In genomic region chr5:757346-757930, GRCh38 we compare ENCODE assay signal across 12 cellular contexts. TPM values are rescaled to one million over a fixed set of nuclear protein-coding genes. Genes with fewer than 3 reads are reported as not detected.
A peak's percentile ranks its signal among the peaks of the same experiment; 100 is the strongest.
DNase-seq lines count a peak whose midpoint lies in the region; ATAC-seq and TF ChIP-seq lines count a peak whose summit lies in the region.
"Had no signal": no experiment of that assay in that cellular context is flagged by ENCODE, and none has a peak within 500 bp of the region (broad histone marks: within the 10 kb centered on the region; RNA-seq: fewer than 3 reads in every experiment).

No MANE protein-coding gene starts in this region.

- H3K27ac ChIP-seq in CD8-positive, alpha-beta memory T cell (ENCODE audit: low read depth, low read length) = no peak overlapping the region
- H3K27ac ChIP-seq in Karpas-422 (ENCODE audit: low read length) (no peak overlapping the region), heart right ventricle (peak overlapping the region in 9 of 10 donors; percentile 57 to 89 (median 83)), trophoblast cell (ENCODE audit: low read depth, low read length) (no peak overlapping the region), brain microvascular endothelial cell (no peak overlapping the region)
- H3K27ac ChIP-seq: body of pancreas had no signal

- no peaks in the 10 kb centered on the region for H3K27me3 ChIP-seq in CD8-positive, alpha-beta memory T cell (ENCODE audit: insufficient read depth, low read length, poor library complexity, severe bottlenecking)
- H3K27me3 ChIP-seq in Karpas-422 (ENCODE audit: low read length) (no peaks in the 10 kb centered on the region), heart right ventricle (no peaks in the 10 kb centered on the region), trophoblast cell (ENCODE audit: insufficient read depth, low read length) (no peaks in the 10 kb centered on the region), brain microvascular endothelial cell (replicated peaks) (peaks cover 2% of the 10 kb centered on the region)
- H3K27me3 ChIP-seq: body of pancreas had no signal

- H2AFZ ChIP-seq in Karpas-422 (ENCODE audit: low read length) (no peak overlapping the region), trophoblast cell (ENCODE audit: insufficient read depth, low read length, poor library complexity) (no peak overlapping the region)

- no peak overlapping the region for H3K4me3 ChIP-seq in CD8-positive, alpha-beta memory T cell (ENCODE audit: low read length)
- H3K4me3 ChIP-seq in Karpas-422 (ENCODE audit: low read length) (no peak overlapping the region), heart right ventricle (no peak overlapping the region), trophoblast cell (ENCODE audit: low read depth, low read length) (no peak overlapping the region), brain microvascular endothelial cell (ENCODE audit: low read depth, low read length) (no peak overlapping the region)
- H3K4me3 ChIP-seq: body of pancreas had no signal

- no peak overlapping the region for H3K23ac ChIP-seq in trophoblast cell (ENCODE audit: low read length)

- H3K9me3 Mint-ChIP-seq in CD8-positive, alpha-beta memory T cell = no peaks in the 10 kb centered on the region
- H3K9me3 Mint-ChIP-seq: naive thymus-derived CD4-positive, alpha-beta T cell had no signal

- no peaks in the 10 kb centered on the region for H3K9me2 ChIP-seq in Karpas-422 (replicated peaks; ENCODE audit: insufficient read depth, low read length)

- no peak overlapping the region for H4K8ac ChIP-seq in trophoblast cell (ENCODE audit: low read depth, low read length)

- no peaks in the 10 kb centered on the region for H3K36me3 ChIP-seq in CD8-positive, alpha-beta memory T cell (ENCODE audit: insufficient read depth, low read length)
- no peaks in the 10 kb centered on the region for H3K36me3 ChIP-seq in Karpas-422 (ENCODE audit: insufficient read depth, low read length)
- no peaks in the 10 kb centered on the region for H3K36me3 ChIP-seq in heart right ventricle
- H3K36me3 ChIP-seq in trophoblast cell (ENCODE audit: control insufficient read depth in 1 of 2, insufficient read depth in 2 of 2, low read length in 2 of 2) = no peaks in the 10 kb centered on the region
- H3K36me3 ChIP-seq in brain microvascular endothelial cell (replicated peaks) = no peaks in the 10 kb centered on the region

- no peaks in the 10 kb centered on the region for H3K79me1 ChIP-seq in trophoblast cell (ENCODE audit: low read length)

- in situ Hi-C loops in brain microvascular endothelial cell (cut with HindIII; ENCODE audit: low pct_ligation_motif_present, low sequenced_read_pairs) = no loop called here

- TF ChIP-seq CTCF in heart right ventricle (IDR thresholded peaks at IDR 0.05) (no peak), brain microvascular endothelial cell (IDR thresholded peaks at IDR 0.05; ENCODE audit: low read depth, low read length, missing control alignments) (no peak)

- peak overlapping the region in 7 of 8 donors; percentile 27 to 97 (median 47) for H3K27ac Mint-ChIP-seq in CD8-positive, alpha-beta memory T cell

- no peaks in the 10 kb centered on the region for H3K36me3 Mint-ChIP-seq in CD8-positive, alpha-beta memory T cell
- H3K36me3 Mint-ChIP-seq: naive thymus-derived CD4-positive, alpha-beta T cell had no signal

- no peak overlapping the region for H2BK12ac ChIP-seq in trophoblast cell (ENCODE audit: low read length)

- H3K9ac ChIP-seq in Karpas-422 (ENCODE audit: low read length) (no peak overlapping the region), trophoblast cell (ENCODE audit: low read length) (peak overlapping the region; percentile 0)

- H3K4me3 Mint-ChIP-seq in CD8-positive, alpha-beta memory T cell = no peak overlapping the region
- H3K4me3 Mint-ChIP-seq: naive thymus-derived CD4-positive, alpha-beta T cell had no signal

- no peak overlapping the region for H3K4ac ChIP-seq in trophoblast cell (ENCODE audit: low read depth, low read length)

- intact Hi-C loops in heart right ventricle (cut with DNase I) = loop anchor here in 8 of 10 donors (5.0 to 10.0 kb wide), 5 partner anchors 85 to 135 kb away; partner anchors contain the start of genes BRD9 (in 1 of the 8) and TRIP13 (in 1 of the 8)

- peaks cover 7 to 20% (median 14%) of the 10 kb centered on the region in 3 donors for H3K4me1 Mint-ChIP-seq in CD8-positive, alpha-beta memory T cell

- CTCF ChIA-PET in CD8-positive, alpha-beta memory T cell (lab: Charles Lee) = no interaction called here

- H3K4me2 ChIP-seq in Karpas-422 (ENCODE audit: low read depth, low read length, poor library complexity, severe bottlenecking) (no peak overlapping the region), trophoblast cell (ENCODE audit: low read length) (no peak overlapping the region)

- no peak for DNase-seq in CD8-positive, alpha-beta memory T cell
- DNase-seq in Karpas-422 (peak; percentile 29), heart right ventricle (no peak), trophoblast cell (peak; percentile 2 to 57), brain microvascular endothelial cell (no peak), SW 1271 (lab: John Stamatoyannopoulos, UW) (no peak), DMS114 treated with DMSO at 0.1 percent for 48 hours (lab: John Stamatoyannopoulos, UW; ENCODE audit: unreplicated experiment) (no peak)
- DNase-seq: PC-3, T1000 had no signal

- H2AK5ac ChIP-seq in trophoblast cell (ENCODE audit: low read length) = no peak overlapping the region

- no peak overlapping the region for H3K18ac ChIP-seq in trophoblast cell (ENCODE audit: low read length)

- no peaks in the 10 kb centered on the region for H4K20me1 ChIP-seq in Karpas-422 (ENCODE audit: insufficient read depth, low read depth, low read length)

- H4K12ac ChIP-seq in trophoblast cell (ENCODE audit: low read depth, low read length) = no peak overlapping the region

- ATAC-seq in heart right ventricle (peak in 5 of 8 donors; percentile 0 to 12 (median 2)), GM21423 (IDR thresholded peaks at IDR 0.05; ENCODE audit: unreplicated experiment) (no peak)
- ATAC-seq: body of pancreas; naive thymus-derived CD4-positive, alpha-beta T cell; PC-3 had no signal

- H3K27me3 Mint-ChIP-seq in CD8-positive, alpha-beta memory T cell = peaks cover 0 to 2% of the 10 kb centered on the region in 2 donors
- H3K27me3 Mint-ChIP-seq: naive thymus-derived CD4-positive, alpha-beta T cell had no signal

- H2BK5ac ChIP-seq in trophoblast cell (ENCODE audit: low read depth, low read length, poor library complexity) = no peak overlapping the region

- H3K14ac ChIP-seq in trophoblast cell (ENCODE audit: low read length) = no peak overlapping the region

- H3K4me1 ChIP-seq in CD8-positive, alpha-beta memory T cell (ENCODE audit: insufficient read depth, low read length) = peaks cover 11% of the 10 kb centered on the region
- H3K4me1 ChIP-seq in Karpas-422 (ENCODE audit: low read length) (peaks cover 5% of the 10 kb centered on the region), heart right ventricle (peaks cover 23 to 52% (median 38%) of the 10 kb centered on the region in 9 donors), trophoblast cell (ENCODE audit: control insufficient read depth in 1 of 2, insufficient read depth in 2 of 2, low read length in 2 of 2) (peaks cover 5 to 6% of the 10 kb centered on the region in 2 experiments)

- H2BK120ac ChIP-seq in trophoblast cell (ENCODE audit: insufficient read depth, low read length, poor library complexity) = no peak overlapping the region

- H3K79me2 ChIP-seq in Karpas-422 (ENCODE audit: low read length) (no peaks in the 10 kb centered on the region), trophoblast cell (ENCODE audit: control insufficient read depth, insufficient read depth, low read length, poor library complexity) (no peaks in the 10 kb centered on the region)

- H3K9me3 ChIP-seq in CD8-positive, alpha-beta memory T cell (ENCODE audit: low read length) = no peaks in the 10 kb centered on the region
- H3K9me3 ChIP-seq in Karpas-422 (ENCODE audit: low read length) (no peaks in the 10 kb centered on the region), heart right ventricle (no peaks in the 10 kb centered on the region), trophoblast cell (ENCODE audit: insufficient read depth, low read depth, low read length) (peaks cover 15% of the 10 kb centered on the region)
- H3K9me3 ChIP-seq: body of pancreas had no signal

- POLR2A ChIA-PET in CD8-positive, alpha-beta memory T cell (lab: Charles Lee) = no interaction called here

- H4K91ac ChIP-seq in trophoblast cell (ENCODE audit: low read depth, low read length) = no peak overlapping the region

- 49 to 59% methylated on average over 15 of the region's 15 CpGs for WGBS in heart right ventricle, 2 donors
- no CpG with 5 or more reads among the region's 15 CpGs for WGBS in trophoblast cell (ENCODE audit: extremely low coverage, insufficient coverage, insufficient read length)

RNA-seq across cellular contexts. Expression of gene ZDHHC11B, which starts 27.1 kb away (rescaled TPM):
- total RNA-seq in CD8-positive, alpha-beta memory T cell = under 1 TPM; 0.40 to 0.55 TPM
- not detected for polyA plus RNA-seq in CD8-positive, alpha-beta memory T cell
- 0.34 and 1.5 TPM in 2 replicates for total RNA-seq in Karpas-422 (2014; rRNA removed; shearing (Covaris generic); ENCODE audit: low replicate concordance)
- total RNA-seq in heart right ventricle = 10 to 100 TPM in 5 of 10 donors, 1 to 10 TPM in 5; 5.0 to 46.6 (median 10.3) TPM
- polyA plus RNA-seq in heart right ventricle = 10 to 100 TPM in 1 of 2 donors, 1 to 10 TPM in 1; 4.7 to 20.1 TPM
- 0.11 and 0.12 TPM in 2 replicates for polyA plus RNA-seq in trophoblast cell (2013)

Comparison
In these comparisons a context has a peak if more than half of its experiments do, and no peak if none do; other contexts are left out.
1. DNase-seq: peak in Karpas-422 (single experiment) and trophoblast cell (2 of 2); none in CD8-positive, alpha-beta memory T cell (0 of 5), heart right ventricle (0 of 2), brain microvascular endothelial cell (single experiment), SW 1271 (0 of 2) and DMS114 treated with DMSO at 0.1 percent for 48 hours (single experiment).
2. H3K27ac ChIP-seq: peak in heart right ventricle (9 of 10); none in CD8-positive, alpha-beta memory T cell (single experiment), Karpas-422 (single experiment), trophoblast cell (single experiment) and brain microvascular endothelial cell (single experiment).